In the genomic region with DNA sequence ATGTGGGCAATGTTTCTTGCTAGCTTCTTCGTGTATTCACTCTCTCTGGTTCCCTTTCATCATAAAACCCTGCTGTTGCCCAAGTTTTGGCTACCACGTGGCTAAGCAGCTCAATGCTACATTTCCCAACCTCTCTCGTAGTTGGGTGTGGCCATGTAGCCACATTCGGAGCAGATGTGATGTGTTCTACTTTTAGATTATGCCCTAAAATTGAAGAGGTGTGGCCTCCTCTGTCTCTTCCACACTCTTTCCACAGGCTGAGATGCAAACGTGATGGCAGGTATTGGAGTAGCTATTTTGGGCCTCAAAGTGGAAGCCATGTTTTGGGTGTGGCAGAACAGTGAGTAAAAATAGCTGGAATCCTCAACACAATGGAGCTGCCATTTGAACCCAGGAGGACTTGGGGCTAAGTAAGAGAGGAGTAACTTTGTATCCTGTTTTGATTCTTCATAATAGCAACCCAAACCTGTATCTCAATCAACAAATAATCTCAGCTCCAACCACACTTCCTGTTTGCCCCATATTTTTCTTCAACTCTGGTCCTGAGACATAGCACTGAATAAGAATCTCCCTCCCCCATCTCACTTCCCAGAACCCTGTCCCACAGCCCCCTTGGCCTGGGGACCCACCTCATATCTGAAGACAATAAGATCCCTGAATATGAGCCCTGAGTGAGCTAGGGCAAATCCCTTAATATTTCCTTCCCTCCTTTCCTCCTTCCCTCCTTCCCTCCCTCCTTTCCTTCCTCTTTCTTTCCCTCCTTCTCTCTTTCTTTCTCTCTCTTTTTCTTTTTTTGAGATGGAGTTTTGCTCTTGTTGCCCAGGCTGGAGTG, we compare ENCODE assay signal across 6 cellular contexts. TPM values are rescaled to one million over a fixed set of nuclear protein-coding genes. Genes with fewer than 3 reads are reported as not detected.
DNase-seq lines count a peak whose midpoint lies in the region; ATAC-seq and TF ChIP-seq lines count a peak whose summit lies in the region.

No MANE protein-coding gene starts in this region.

- H3K9me3 ChIP-seq in Panc1 (ENCODE audit: control insufficient read depth, insufficient read depth, low read depth, low read length) = no peaks in the 10 kb centered on the region

- BruUV-seq in Panc1 (replicated peaks; lab: Mats Ljungman, UMichigan) = TSS peak; percentile 24

- POLR2A ChIA-PET in Panc1 (lab: Charles Lee) = no interaction called here

- DNase-seq in AG09319 (ENCODE audit: extremely low read depth, low read depth) (peak; percentile 55), Panc1 (ENCODE audit: low read depth, low spot score) (no peak), Right ventricle myocardium superior (peak; percentile 53), OCI-M2 (lab: John Stamatoyannopoulos, UW; ENCODE audit: unreplicated experiment) (no peak)
- DNase-seq in activated CD8-positive, alpha-beta memory T cell treated with anti-CD3 and anti-CD28 coated beads for 24 hours = no peak

- no peak overlapping the region for H3K4me3 ChIP-seq in Panc1 (ENCODE audit: low read depth in 2 of 2, low read length in 2 of 2)

- ATAC-seq in Panc1 (no peak), Right ventricle myocardium superior (ENCODE audit: poor library complexity) (peak; percentile 3), HG03280 (IDR thresholded peaks at IDR 0.05; ENCODE audit: unreplicated experiment) (no peak)

- CTCF ChIA-PET in Panc1 (lab: Charles Lee) = no interaction called here

- peaks cover 8% of the 10 kb centered on the region; the same call in 1 of the 2 replicates for H3K4me1 ChIP-seq in Panc1 (ENCODE audit: control insufficient read depth, insufficient read depth, low read length)

- in situ Hi-C loops in Panc1 (cut with HindIII; ENCODE audit: low pct_unique_long_range_greater_than_20kb, low sequenced_read_pairs) = no loop called here

- no peaks in the 10 kb centered on the region for H3K27me3 ChIP-seq in Panc1 (ENCODE audit: control insufficient read depth, insufficient read depth, low read length)

- no peak overlapping the region for H3K27ac ChIP-seq in Panc1 (ENCODE audit: low read length)

- H3K36me3 ChIP-seq in Panc1 (ENCODE audit: control insufficient read depth, insufficient read depth, low read length) = no peaks in the 10 kb centered on the region

- no peak for TF ChIP-seq CTCF in AG09319 (IDR thresholded peaks at IDR 0.05; ENCODE audit: low read depth, low read length)
- TF ChIP-seq CTCF in Panc1 (IDR thresholded peaks at IDR 0.05) = no peak

- intact Hi-C loops in Panc1 (cut with micrococcal nuclease; ENCODE audit: unreplicated experiment) = no loop called here
- intact Hi-C loops in Right ventricle myocardium superior (cut with DNase I) = loop anchor here (5.0 kb wide), 1 partner anchor 42 kb away; the partner anchor contains the start of genes APOBR and CLN3

RNA-seq across cellular contexts. Expression of gene NUPR1, which starts 4.0 kb away (rescaled TPM):
- total RNA-seq in Panc1 (2021; ENCODE audit: unreplicated experiment) (79.7 TPM), Right ventricle myocardium superior (47.3 TPM)
- polyA plus RNA-seq in Panc1 (2012; ENCODE audit: insufficient read length) = 452 TPM

RNA-seq across cellular contexts. Expression of gene SGF29, which starts 19.0 kb away (rescaled TPM):
- total RNA-seq in Panc1 (2021; ENCODE audit: unreplicated experiment) (29.5 TPM), Right ventricle myocardium superior (13.2 TPM)
- polyA plus RNA-seq in Panc1 (2012; ENCODE audit: insufficient read length) = 38.2 TPM

RNA-seq across cellular contexts. Expression of gene IL27, which starts 28.1 kb away (rescaled TPM):
- total RNA-seq in Panc1 (2021; ENCODE audit: unreplicated experiment) = not detected
- polyA plus RNA-seq in Panc1 (2012; ENCODE audit: insufficient read length) = not detected
- not detected for total RNA-seq in Right ventricle myocardium superior

RNA-seq across cellular contexts. Expression of gene APOBR, which starts 40.3 kb away (rescaled TPM):
- total RNA-seq in Panc1 (2021; ENCODE audit: unreplicated experiment) (0.13 TPM), Right ventricle myocardium superior (0.48 TPM)
- polyA plus RNA-seq in Panc1 (2012; ENCODE audit: insufficient read length) = 0.13 TPM

RNA-seq across cellular contexts. Expression of gene CLN3, which starts 42.9 kb away (rescaled TPM):
- 60.9 TPM for total RNA-seq in Panc1 (2021; ENCODE audit: unreplicated experiment)
- 82.0 TPM for polyA plus RNA-seq in Panc1 (2012; ENCODE audit: insufficient read length)
- total RNA-seq in Right ventricle myocardium superior = 11.5 TPM

Comparison
In these comparisons a context has a peak if more than half of its experiments do, and no peak if none do; other contexts are left out.
1. DNase-seq: peak in AG09319 (single experiment) and Right ventricle myocardium superior (single experiment); none in Panc1 (single experiment), OCI-M2 (single experiment) and activated CD8-positive, alpha-beta memory T cell treated with anti-CD3 and anti-CD28 coated beads for 24 hours (single experiment).